In genomic region chr17:35255316-35255715, GRCh38 we compare ENCODE assay signal across 19 cellular contexts. TPM values are rescaled to one million over a fixed set of nuclear protein-coding genes. Genes with fewer than 3 reads are reported as not detected.
DNase-seq lines count a peak whose midpoint lies in the region; ATAC-seq and TF ChIP-seq lines count a peak whose summit lies in the region.
"Had no signal": no experiment of that assay in that cellular context is flagged by ENCODE, and none has a peak within 500 bp of the region (broad histone marks: within the 10 kb centered on the region; RNA-seq: fewer than 3 reads in every experiment).

No MANE protein-coding gene starts in this region.

- intact Hi-C loops in prostate gland (cut with DNase I) = loop anchor here (10.0 kb wide), 1 partner anchor 1011 kb away; no protein-coding TSS in a partner anchor

- H3K27me3 ChIP-seq in subcutaneous abdominal adipose tissue (ENCODE audit: control insufficient read depth in 5 of 5, insufficient read depth in 4 of 5, low read length in 5 of 5) (no peaks in the 10 kb centered on the region), prostate gland (replicated peaks; ENCODE audit: insufficient read depth) (no peaks in the 10 kb centered on the region)
- H3K27me3 ChIP-seq: hepatocyte had no signal

- H3K27ac Mint-ChIP-seq in activated T-cell treated with anti-CD3 and anti-CD28 coated beads, Interleukin-2, amount 50 U/mL, for 72 hours = peak overlapping the region; percentile 40
- peak overlapping the region; percentile 58 to 87 (median 86) for H3K27ac Mint-ChIP-seq in immature natural killer cell
- H3K27ac Mint-ChIP-seq: activated T-helper 2 cell treated with anti-CD3 and anti-CD28 coated beads, Interferon-gamma antibody, Interleukin-2, Interleukin-4, amounts not matched to agents 10 μg/mL and 5 μg/mL and 100 μg/mL, durations not matched to agents 14 hours and 24 hours and 36 hours; memory B cell; stimulated activated naive B cell treated with anti-CD40 and anti-IgM and Interleukin-4, amounts not matched to agents 10 μg/mL and 1 μg/mL and 100 μg/mL, for 72 hours; type B pancreatic cell had no signal

- H3K36me3 ChIP-seq in SK-N-MC (ENCODE audit: insufficient read depth, low read length) (no peaks in the 10 kb centered on the region; the same call in 1 of the 2 replicates), subcutaneous abdominal adipose tissue (ENCODE audit: control insufficient read depth in 5 of 5, insufficient read depth in 5 of 5, low read length in 5 of 5) (peaks cover 7 to 21% (median 14%) of the 10 kb centered on the region in 5 donors), prostate gland (no peaks in the 10 kb centered on the region)
- H3K36me3 ChIP-seq: neutrophil had no signal

- no peak for DNase-seq in activated T-cell treated with anti-CD3 and anti-CD28 coated beads, Interleukin-2, amount 50 U/mL, for 72 hours
- no peak for DNase-seq in activated T-cell treated with anti-CD3 and anti-CD28 coated beads, Interleukin-2, amount 50 U/mL, for 48 hours
- DNase-seq in SK-N-MC (ENCODE audit: low read depth, low spot score) (no peak), immature natural killer cell (no peak), NCI-H187 treated with DMSO at 0.1 percent for 48 hours (lab: John Stamatoyannopoulos, UW) (no peak), prostate gland (ENCODE audit: low spot score) (no peak)
- DNase-seq: amygdala; kidney; NCI-H146; NCI-H2227 treated with DMSO at 0.1 percent for 48 hours; stimulated activated naive B cell treated with anti-CD40 and anti-IgM and Interleukin-4, amounts not matched to agents 10 μg/mL and 1 μg/mL and 100 μg/mL, for 72 hours had no signal

- 96% methylated on average over 4 of the region's 4 CpGs for whole genome bisulfite sequencing in prostate gland

- H3K4me3 ChIP-seq in SK-N-MC (no peak overlapping the region), subcutaneous abdominal adipose tissue (ENCODE audit: low read depth in 1 of 5, low read length in 5 of 5) (no peak overlapping the region), prostate gland (no peak overlapping the region)
- H3K4me3 ChIP-seq: hepatocyte had no signal

- TF ChIP-seq POLR2A in prostate gland (IDR thresholded peaks at IDR 0.05) = no peak

- no peaks in the 10 kb centered on the region for H3K9me3 Mint-ChIP-seq in activated T-cell treated with anti-CD3 and anti-CD28 coated beads, Interleukin-2, amount 50 U/mL, for 72 hours
- H3K9me3 Mint-ChIP-seq in immature natural killer cell = no peaks in the 10 kb centered on the region
- H3K9me3 Mint-ChIP-seq: activated T-helper 2 cell treated with anti-CD3 and anti-CD28 coated beads, Interferon-gamma antibody, Interleukin-2, Interleukin-4, amounts not matched to agents 10 μg/mL and 5 μg/mL and 100 μg/mL, durations not matched to agents 14 hours and 24 hours and 36 hours; memory B cell; stimulated activated naive B cell treated with anti-CD40 and anti-IgM and Interleukin-4, amounts not matched to agents 10 μg/mL and 1 μg/mL and 100 μg/mL, for 72 hours; type B pancreatic cell had no signal

- TF ChIP-seq CTCF in prostate gland (IDR thresholded peaks at IDR 0.05) = no peak

- ATAC-seq in activated T-cell treated with anti-CD3 and anti-CD28 coated beads, Interleukin-2, amount 50 U/mL, for 72 hours (replicated peaks in 1 of 2) = no peak
- no peak for ATAC-seq in HG03460 (IDR thresholded peaks at IDR 0.05; ENCODE audit: unreplicated experiment)
- ATAC-seq: HepG2; stimulated activated naive B cell treated with anti-CD40 and anti-IgM and Interleukin-4, amounts not matched to agents 10 μg/mL and 1 μg/mL and 100 μg/mL, for 72 hours had no signal

- H3K9ac ChIP-seq in SK-N-MC (ENCODE audit: insufficient read length) = no peak overlapping the region
- no peak overlapping the region for H3K9ac ChIP-seq in subcutaneous abdominal adipose tissue (ENCODE audit: low read length in 5 of 5)

- H3K27ac ChIP-seq in SK-N-MC (0 out of 2 replicates have a peak overlapping the region, but pooled peaks have one; percentile 10), subcutaneous abdominal adipose tissue (ENCODE audit: low read depth, low read length) (peak overlapping the region; percentile 81), prostate gland (no peak overlapping the region)

- peaks cover 63% of the 10 kb centered on the region for H3K4me1 Mint-ChIP-seq in activated T-cell treated with anti-CD3 and anti-CD28 coated beads, Interleukin-2, amount 50 U/mL, for 72 hours (ENCODE audit: low read depth)
- H3K4me1 Mint-ChIP-seq in immature natural killer cell = peaks cover 90 to 99% of the 10 kb centered on the region in 2 donors
- H3K4me1 Mint-ChIP-seq: memory B cell had no signal

- no peak overlapping the region for H3K4me3 Mint-ChIP-seq in activated T-cell treated with anti-CD3 and anti-CD28 coated beads, Interleukin-2, amount 50 U/mL, for 72 hours
- H3K4me3 Mint-ChIP-seq in immature natural killer cell = peak overlapping the region; percentile 13 to 45 (median 31)
- H3K4me3 Mint-ChIP-seq: memory B cell; stimulated activated naive B cell treated with anti-CD40 and anti-IgM and Interleukin-4, amounts not matched to agents 10 μg/mL and 1 μg/mL and 100 μg/mL, for 72 hours; type B pancreatic cell had no signal

- H3K4me1 ChIP-seq in subcutaneous abdominal adipose tissue (ENCODE audit: control insufficient read depth in 5 of 5, insufficient read depth in 5 of 5, low read length in 5 of 5) (peaks cover 8 to 47% (median 32%) of the 10 kb centered on the region in 5 donors), prostate gland (replicated peaks) (peaks cover 4% of the 10 kb centered on the region)

- no peaks in the 10 kb centered on the region for H3K9me3 ChIP-seq in SK-N-MC (ENCODE audit: low read depth, low read length)
- H3K9me3 ChIP-seq in subcutaneous abdominal adipose tissue (ENCODE audit: control insufficient read depth in 5 of 5, low read length in 5 of 5) = no peaks in the 10 kb centered on the region
- H3K9me3 ChIP-seq in prostate gland = no peaks in the 10 kb centered on the region
- H3K9me3 ChIP-seq: neutrophil had no signal

- peaks cover 8 to 11% of the 10 kb centered on the region in 2 donors for H3K36me3 Mint-ChIP-seq in activated T-cell treated with anti-CD3 and anti-CD28 coated beads, Interleukin-2, amount 50 U/mL, for 72 hours (ENCODE audit: insufficient read depth in 2 of 2)
- H3K36me3 Mint-ChIP-seq in immature natural killer cell = peaks cover 14 to 35% (median 24%) of the 10 kb centered on the region in 3 donors

- no peaks in the 10 kb centered on the region for H3K27me3 Mint-ChIP-seq in activated T-cell treated with anti-CD3 and anti-CD28 coated beads, Interleukin-2, amount 50 U/mL, for 72 hours (ENCODE audit: low read depth)
- H3K27me3 Mint-ChIP-seq in immature natural killer cell (ENCODE audit: low read depth in 3 of 3) = no peaks in the 10 kb centered on the region
- H3K27me3 Mint-ChIP-seq: memory B cell; stimulated activated naive B cell treated with anti-CD40 and anti-IgM and Interleukin-4, amounts not matched to agents 10 μg/mL and 1 μg/mL and 100 μg/mL, for 72 hours; type B pancreatic cell had no signal

RNA-seq across cellular contexts. Expression of gene SLFN5, which starts 12.4 kb away (rescaled TPM):
- total RNA-seq in activated T-cell treated with anti-CD3 and anti-CD28 coated beads, Interleukin-2, amount 50 U/mL, for 72 hours = 10 to 100 TPM; 53.8 to 70.3 TPM
- 100 to 1,000 TPM in 1 of 3 donors, 10 to 100 TPM in 2; 38.5 to 156 (median 84.2) TPM for polyA plus RNA-seq in immature natural killer cell
- 10 to 100 TPM; 21.4 to 21.5 TPM for total RNA-seq in prostate gland

Comparison
In these comparisons a context has a peak if more than half of its experiments do, and no peak if none do; other contexts are left out.
1. H3K4me3 Mint-ChIP-seq: peak in immature natural killer cell (5 of 5); none in activated T-cell treated with anti-CD3 and anti-CD28 coated beads, Interleukin-2, amount 50 U/mL, for 72 hours (0 of 2).
2. H3K27ac ChIP-seq: peak in SK-N-MC (single experiment) and subcutaneous abdominal adipose tissue (single experiment); none in prostate gland (0 of 2).